ENCODE assay signal across 21 cellular contexts in genomic region chr20:41426976-41427375, GRCh38.
"Had no signal": no experiment of that assay in that cellular context is flagged by ENCODE, and none has a peak within 500 bp of the region (broad histone marks: within the 10 kb centered on the region; RNA-seq: fewer than 3 reads in every experiment).

No MANE protein-coding gene starts in this region.

- H3K9me3 Mint-ChIP-seq: activated T-cell treated with anti-CD3 and anti-CD28 coated beads, Interleukin-2, amount 50 U/mL, for 4 hours; naive B cell; WTC11 had no signal

- H3K4me3 ChIP-seq: dorsolateral prefrontal cortex, heart left ventricle, mucosa of descending colon, tibial nerve, uterus had no signal

- H3K27me3 Mint-ChIP-seq: naive B cell had no signal

- H3K4me1 ChIP-seq: tibial nerve, uterus had no signal

- H3K9me3 ChIP-seq: heart left ventricle, mucosa of descending colon, tibial nerve, uterus had no signal

- ATAC-seq: activated naive CD4-positive, alpha-beta T cell treated with anti-CD3 and anti-CD28 coated beads, Interleukin-2, amount 50 U/mL, for 72 hours; activated T-cell treated with anti-CD3 and anti-CD28 coated beads, Interleukin-2, amount 50 U/mL, for 4 hours; mucosa of descending colon; stimulated activated naive CD8-positive, alpha-beta T cell treated with anti-CD3 and anti-CD28 coated beads, Interleukin-15, Interleukin-2, amounts not matched to agents 100 U/mL and 50 U/mL, for 24 hours; WTC11 had no signal

- H3K4me3 Mint-ChIP-seq: activated T-cell treated with anti-CD3 and anti-CD28 coated beads, Interleukin-2, amount 50 U/mL, for 4 hours; naive B cell; WTC11 had no signal

- H3K27me3 ChIP-seq: dorsolateral prefrontal cortex, heart left ventricle, tibial nerve, uterus had no signal

- H3K4me1 Mint-ChIP-seq: naive B cell, WTC11 had no signal

- H3K36me3 ChIP-seq: uterus had no signal

- DNase-seq: activated CD4-positive, alpha-beta T cell treated with anti-CD3 and anti-CD28 coated beads, Interleukin-2, amount 50 U/mL, for 1 hour; activated CD8-positive, alpha-beta memory T cell treated with anti-CD3 and anti-CD28 coated beads, Interleukin-2, amount 50 U/mL, for 4 hours; activated effector memory CD4-positive, alpha-beta T cell treated with anti-CD3 and anti-CD28 coated beads, Interleukin-2, amount 50 U/mL, for 16 hours; activated T-cell treated with anti-CD3 and anti-CD28 coated beads, Interleukin-2, amount 50 U/mL, for 4 hours; amygdala; caudate nucleus; dorsolateral prefrontal cortex; heart left ventricle; left ventricle myocardium superior; mesenchymal stem cell; mucosa of descending colon; naive B cell; nucleus accumbens; posterior cingulate gyrus; stimulated activated CD4-positive, alpha-beta T cell treated with anti-CD3 and anti-CD28 coated beads, Interleukin-2, amount 100 ng/mL, for 24 hours; stimulated activated naive CD8-positive, alpha-beta T cell treated with anti-CD3 and anti-CD28 coated beads, Interleukin-15, Interleukin-2, amounts not matched to agents 100 U/mL and 50 U/mL, for 24 hours; substantia nigra; uterus had no signal

- H3K27ac ChIP-seq: dorsolateral prefrontal cortex, heart left ventricle, tibial nerve, uterus had no signal

- H3K27ac Mint-ChIP-seq: WTC11 had no signal
